In genomic region chr5:74212336-74212735, GRCh38 we compare ENCODE assay signal across 1 cellular context.
TF ChIP-seq lines count a peak whose summit lies in the region.

No MANE protein-coding gene starts in this region.

TF ChIP-seq in K562, 482 proteins besides CTCF, POLR2A, EP300 and RAD21 (continued from another document):
- TF ChIP-seq YBX1 (IDR thresholded peaks at IDR 0.05): no peak
- TF ChIP-seq SRF (CRISPR knock-in tag; IDR thresholded peaks at IDR 0.05): no peak
